In genomic region chrX:52563105-52563504, GRCh38 we compare ENCODE assay signal across 40 cellular contexts. TPM values are rescaled to one million over a fixed set of nuclear protein-coding genes. Genes with fewer than 3 reads are reported as not detected.
"Had no signal": no experiment of that assay in that cellular context is flagged by ENCODE, and none has a peak within 500 bp of the region (broad histone marks: within the 10 kb centered on the region; RNA-seq: fewer than 3 reads in every experiment).

No MANE protein-coding gene starts in this region.

- H3K4me3 ChIP-seq: adrenal gland, ascending aorta, body of pancreas, breast epithelium, cardiac muscle cell had no signal

- DNase-seq: activated effector memory CD4-positive, alpha-beta T cell treated with anti-CD3 and anti-CD28 coated beads, Interleukin-2, amount 50 U/mL, for 16 hours; activated effector memory CD4-positive, alpha-beta T cell treated with Interleukin-2 at 50 U/mL for 16 hours; activated gamma-delta T cell; activated gamma-delta T cell treated with Interleukin-2 at 50 U/mL for 16 hours; activated naive CD4-positive, alpha-beta T cell; activated naive CD4-positive, alpha-beta T cell treated with anti-CD3 and anti-CD28 coated beads for 36 hours; activated naive CD4-positive, alpha-beta T cell treated with anti-CD3 and anti-CD28 coated beads, Interleukin-2, amount 10 ng/mL, durations not matched to agents 7 days and 5 days; activated naive CD4-positive, alpha-beta T cell treated with anti-CD3 and anti-CD28 coated beads, Interleukin-2, amount 50 U/mL, for 16 hours; activated naive CD4-positive, alpha-beta T cell treated with Interleukin-2 at 50 U/mL for 16 hours; activated naive CD8-positive, alpha-beta T cell treated with anti-CD3 and anti-CD28 coated beads for 36 hours; activated naive CD8-positive, alpha-beta T cell treated with anti-CD3 and anti-CD28 coated beads, Interleukin-2, amount 10 ng/mL, durations not matched to agents 7 days and 5 days; activated naive CD8-positive, alpha-beta T cell treated with anti-CD3 and anti-CD28 coated beads, Interleukin-2, amount 50 U/mL, for 24 hours; activated T-cell treated with anti-CD3 and anti-CD28 coated beads, Interleukin-2, amount 50 U/mL, for 1 hour; activated T-cell treated with anti-CD3 and anti-CD28 coated beads, Interleukin-2, amount 50 U/mL, for 24 hours; activated T-cell treated with anti-CD3 and anti-CD28 coated beads, Interleukin-2, amount 50 U/mL, for 4 hours; activated T-cell treated with anti-CD3 and anti-CD28 coated beads, Interleukin-2, amount 50 U/mL, for 48 hours; activated T-cell treated with anti-CD3 and anti-CD28 coated beads, Interleukin-2, amount 50 U/mL, for 72 hours; adrenal gland; amniotic stem cell; amygdala; anterior cingulate cortex; aorta; body of pancreas; brain microvascular endothelial cell; caudate nucleus; central memory CD4-positive, alpha-beta T cell; cerebellar nuclear complex had no signal

- H3K9me3 ChIP-seq: adrenal gland, ascending aorta, body of pancreas, breast epithelium had no signal

- H3K27ac ChIP-seq: adrenal gland, ascending aorta, body of pancreas, brain microvascular endothelial cell, breast epithelium, cardiac muscle cell had no signal

- H3K36me3 ChIP-seq: adrenal gland, ascending aorta, brain microvascular endothelial cell, breast epithelium, cardiac muscle cell had no signal

- H3K4me1 ChIP-seq: adrenal gland, ascending aorta, body of pancreas, breast epithelium had no signal

- FAIRE-seq: bronchial epithelial cell had no signal

RNA-seq across cellular contexts. Expression of gene XAGE1B, which starts 46.2 kb away (rescaled TPM):
- total RNA-seq: activated naive CD4-positive, alpha-beta T cell treated with anti-CD3 and anti-CD28 coated beads for 36 hours; activated naive CD4-positive, alpha-beta T cell treated with anti-CD3 and anti-CD28 coated beads, Interleukin-2, amount 50 U/mL, for 72 hours; activated naive CD8-positive, alpha-beta T cell treated with anti-CD3 and anti-CD28 coated beads for 36 hours; activated naive CD8-positive, alpha-beta T cell treated with anti-CD3 and anti-CD28 coated beads, Interleukin-2, amount 10 ng/mL, durations not matched to agents 7 days and 5 days; activated T-cell treated with anti-CD3 and anti-CD28 coated beads, Interleukin-2, amount 50 U/mL, for 4 hours; activated T-cell treated with anti-CD3 and anti-CD28 coated beads, Interleukin-2, amount 50 U/mL, for 72 hours; activated T-helper 1 cell treated with anti-CD3 and anti-CD28 coated beads, Interleukin-12 subunit alpha, Interleukin-12 subunit beta, Interleukin-2, Interleukin-4 antibody, amounts not matched to agents 30 ng/mL and 10 ng/mL and 1 ng/mL, durations not matched to agents 14 hours and 24 hours and 36 hours; activated T-helper 17 cell treated with anti-CD3 and anti-CD28 coated beads, Interleukin-2, amount 50 U/mL, for 72 hours; activated T-helper 2 cell treated with anti-CD3 and anti-CD28 coated beads, Interferon-gamma antibody, Interleukin-2, Interleukin-4, amounts not matched to agents 10 μg/mL and 5 μg/mL and 100 μg/mL, durations not matched to agents 14 hours and 24 hours and 36 hours; adrenal gland; aorta; ascending aorta; astrocyte; body of pancreas; breast epithelium; bronchial epithelial cell; cardiac muscle cell; cardiac septum; cerebellum; chondrocyte had no signal
- polyA plus RNA-seq: adipose tissue, adrenal gland, aorta, cardiac muscle cell had no signal
